12 cellular contexts compared by ENCODE assay signal in genomic region chr6:15359335-15359862, GRCh38.
A peak's percentile ranks its signal among the peaks of the same experiment; 100 is the strongest.
DNase-seq lines count a peak whose midpoint lies in the region; ATAC-seq, FAIRE-seq and TF ChIP-seq lines count a peak whose summit lies in the region.
"Had no signal": no experiment of that assay in that cellular context is flagged by ENCODE, and none has a peak within 500 bp of the region (broad histone marks: within the 10 kb centered on the region; RNA-seq: fewer than 3 reads in every experiment).

No MANE protein-coding gene starts in this region.

- no peaks in the 10 kb centered on the region for H3K9me3 ChIP-seq in heart left ventricle

- CTCF ChIA-PET in GM10248 (lab: Yijun Ruan, JAX) = interaction anchor here (0.9 to 2.6 kb wide), 6 partner anchors 11 to 105 kb away, joined by 3 to 18 read pairs (median 4); no protein-coding TSS in a partner anchor

- TF ChIP-seq CTCF in GM10248 (IDR thresholded peaks at IDR 0.05; ENCODE audit: control extremely low read depth, extremely low read depth, low read depth, missing control alignments) (no peak), GM20000 (IDR thresholded peaks at IDR 0.05; ENCODE audit: extremely low read depth, missing control alignments) (no peak), heart left ventricle (IDR thresholded peaks at IDR 0.05) (no peak)

- no peak for TF ChIP-seq POLR2A in heart left ventricle (IDR thresholded peaks at IDR 0.05)

- POLR2A ChIA-PET in GM10248 (lab: Yijun Ruan, JAX) = no interaction called here

- no peaks in the 10 kb centered on the region for H3K36me3 ChIP-seq in heart left ventricle

- peak overlapping the region in 3 of 12 donors; percentile 13 to 18 (median 13) for H3K4me3 ChIP-seq in heart left ventricle

- intact Hi-C loops in heart left ventricle (cut with DNase I) = loop anchor here in 1 of 10 donors (10.0 kb wide), 1 partner anchor 95 kb away; no protein-coding TSS in a partner anchor

- DNase-seq in GM10248 (ENCODE audit: extremely low spot score) (peak; percentile 61), GM20000 (ENCODE audit: low spot score) (peak; percentile 56), heart left ventricle (peak in 1 of 5 donors; percentile 29), NCI-H2196 (lab: John Stamatoyannopoulos, UW; ENCODE audit: unreplicated experiment) (no peak), urothelium cell line (ENCODE audit: low spot score) (no peak)
- DNase-seq in stimulated activated CD4-positive, alpha-beta T cell treated with anti-CD3 and anti-CD28 coated beads, Interleukin-2, amount 100 ng/mL, for 24 hours = no peak
- DNase-seq: midbrain, NCI-H1694 treated with DMSO at 0.1 percent for 48 hours had no signal

- 55 to 72% (median 70%) methylated on average over 11 of the region's 11 CpGs for WGBS in heart left ventricle, 4 donors

- H3K27ac ChIP-seq in heart left ventricle = peak overlapping the region in 4 of 12 donors; percentile 2 to 34 (median 17)
- H3K27ac ChIP-seq: C4-2B had no signal

- H3K4me1 ChIP-seq in heart left ventricle = peaks cover 0 to 64% (median 23%) of the 10 kb centered on the region in 12 donors

- H3K27me3 ChIP-seq in heart left ventricle = no peaks in the 10 kb centered on the region

- ATAC-seq in HG03066 (IDR thresholded peaks at IDR 0.05; ENCODE audit: low read depth, unreplicated experiment) = peak; percentile 57
- ATAC-seq in heart left ventricle = peak; percentile 29 to 82 (median 72)
- ATAC-seq in GM18520 (IDR thresholded peaks at IDR 0.05; ENCODE audit: unreplicated experiment) = no peak

- no peak for FAIRE-seq in urothelium cell line (lab: Jason Lieb, UNC)
- FAIRE-seq: H54 had no signal

Comparison
In these comparisons a context has a peak if more than half of its experiments do, and no peak if none do; other contexts are left out.
1. DNase-seq: peak in GM10248 (single experiment) and GM20000 (single experiment); none in stimulated activated CD4-positive, alpha-beta T cell treated with anti-CD3 and anti-CD28 coated beads, Interleukin-2, amount 100 ng/mL, for 24 hours (0 of 2), NCI-H2196 (single experiment) and urothelium cell line (single experiment).